1 cellular context compared by ENCODE assay signal in genomic region chr9:96186601-96187011, GRCh38.
TF ChIP-seq lines count a peak whose summit lies in the region.

No MANE protein-coding gene starts in this region.

TF ChIP-seq in H1, 55 proteins besides CTCF, POLR2A, EP300 and RAD21 (continued from another document):
- TF ChIP-seq ASH2L (IDR thresholded peaks at IDR 0.05; ENCODE audit: low read length) = peak; percentile 17
- no peak for TF ChIP-seq EZH2 (IDR thresholded peaks at IDR 0.05; ENCODE audit: low read depth, low read length, severe bottlenecking)
- no peak for TF ChIP-seq CBX5 (IDR thresholded peaks at IDR 0.05; ENCODE audit: low read depth, low read length)
- 0 out of 2 replicates have a peak, but pooled peaks have one; percentile 44 for TF ChIP-seq TAF1 (IDR thresholded peaks at IDR 0.05; ENCODE audit: low read depth, low read length)
- no peak for TF ChIP-seq CBX8 (IDR thresholded peaks at IDR 0.05; ENCODE audit: borderline replicate concordance, low read depth, low read length)
- TF ChIP-seq SP4 (IDR thresholded peaks at IDR 0.05; ENCODE audit: low read length) = no peak
- TF ChIP-seq BACH1 (IDR thresholded peaks at IDR 0.05; ENCODE audit: low read length) = no peak
- no peak for TF ChIP-seq BCL11A (IDR thresholded peaks at IDR 0.05; ENCODE audit: low read depth in 2 of 2, low read length in 2 of 2)
- TF ChIP-seq RXRA (IDR thresholded peaks at IDR 0.05; ENCODE audit: insufficient read depth, low read depth, low read length) = no peak
- no peak for TF ChIP-seq TEAD4 (IDR thresholded peaks at IDR 0.05; ENCODE audit: low read depth, low read length)
- no peak for TF ChIP-seq YY1 (IDR thresholded peaks at IDR 0.05; ENCODE audit: low read depth, low read length)
- peak; percentile 89 for TF ChIP-seq TBP (IDR thresholded peaks at IDR 0.05; ENCODE audit: low read depth, low read length)
- TF ChIP-seq RBBP5 (IDR thresholded peaks at IDR 0.05; ENCODE audit: borderline replicate concordance, low read depth, low read length) = no peak
- TF ChIP-seq MAX (IDR thresholded peaks at IDR 0.05) = peak; percentile 75
- TF ChIP-seq CHD2 (IDR thresholded peaks at IDR 0.05; ENCODE audit: low read length) = no peak
- TF ChIP-seq KDM4A (IDR thresholded peaks at IDR 0.05; ENCODE audit: low read depth, low read length, severe bottlenecking) = no peak
- TF ChIP-seq E2F6 (IDR thresholded peaks at IDR 0.05) = peak; percentile 78
